ENCODE assay signal across 1 cellular context in genomic region chr12:110743571-110744093, GRCh38.
A peak's percentile ranks its signal among the peaks of the same experiment; 100 is the strongest.
TF ChIP-seq lines count a peak whose summit lies in the region.

No MANE protein-coding gene starts in this region.

TF ChIP-seq in HepG2, 621 proteins besides CTCF, POLR2A, EP300 and RAD21 (continued from another document):
- TF ChIP-seq, protein P1, sequence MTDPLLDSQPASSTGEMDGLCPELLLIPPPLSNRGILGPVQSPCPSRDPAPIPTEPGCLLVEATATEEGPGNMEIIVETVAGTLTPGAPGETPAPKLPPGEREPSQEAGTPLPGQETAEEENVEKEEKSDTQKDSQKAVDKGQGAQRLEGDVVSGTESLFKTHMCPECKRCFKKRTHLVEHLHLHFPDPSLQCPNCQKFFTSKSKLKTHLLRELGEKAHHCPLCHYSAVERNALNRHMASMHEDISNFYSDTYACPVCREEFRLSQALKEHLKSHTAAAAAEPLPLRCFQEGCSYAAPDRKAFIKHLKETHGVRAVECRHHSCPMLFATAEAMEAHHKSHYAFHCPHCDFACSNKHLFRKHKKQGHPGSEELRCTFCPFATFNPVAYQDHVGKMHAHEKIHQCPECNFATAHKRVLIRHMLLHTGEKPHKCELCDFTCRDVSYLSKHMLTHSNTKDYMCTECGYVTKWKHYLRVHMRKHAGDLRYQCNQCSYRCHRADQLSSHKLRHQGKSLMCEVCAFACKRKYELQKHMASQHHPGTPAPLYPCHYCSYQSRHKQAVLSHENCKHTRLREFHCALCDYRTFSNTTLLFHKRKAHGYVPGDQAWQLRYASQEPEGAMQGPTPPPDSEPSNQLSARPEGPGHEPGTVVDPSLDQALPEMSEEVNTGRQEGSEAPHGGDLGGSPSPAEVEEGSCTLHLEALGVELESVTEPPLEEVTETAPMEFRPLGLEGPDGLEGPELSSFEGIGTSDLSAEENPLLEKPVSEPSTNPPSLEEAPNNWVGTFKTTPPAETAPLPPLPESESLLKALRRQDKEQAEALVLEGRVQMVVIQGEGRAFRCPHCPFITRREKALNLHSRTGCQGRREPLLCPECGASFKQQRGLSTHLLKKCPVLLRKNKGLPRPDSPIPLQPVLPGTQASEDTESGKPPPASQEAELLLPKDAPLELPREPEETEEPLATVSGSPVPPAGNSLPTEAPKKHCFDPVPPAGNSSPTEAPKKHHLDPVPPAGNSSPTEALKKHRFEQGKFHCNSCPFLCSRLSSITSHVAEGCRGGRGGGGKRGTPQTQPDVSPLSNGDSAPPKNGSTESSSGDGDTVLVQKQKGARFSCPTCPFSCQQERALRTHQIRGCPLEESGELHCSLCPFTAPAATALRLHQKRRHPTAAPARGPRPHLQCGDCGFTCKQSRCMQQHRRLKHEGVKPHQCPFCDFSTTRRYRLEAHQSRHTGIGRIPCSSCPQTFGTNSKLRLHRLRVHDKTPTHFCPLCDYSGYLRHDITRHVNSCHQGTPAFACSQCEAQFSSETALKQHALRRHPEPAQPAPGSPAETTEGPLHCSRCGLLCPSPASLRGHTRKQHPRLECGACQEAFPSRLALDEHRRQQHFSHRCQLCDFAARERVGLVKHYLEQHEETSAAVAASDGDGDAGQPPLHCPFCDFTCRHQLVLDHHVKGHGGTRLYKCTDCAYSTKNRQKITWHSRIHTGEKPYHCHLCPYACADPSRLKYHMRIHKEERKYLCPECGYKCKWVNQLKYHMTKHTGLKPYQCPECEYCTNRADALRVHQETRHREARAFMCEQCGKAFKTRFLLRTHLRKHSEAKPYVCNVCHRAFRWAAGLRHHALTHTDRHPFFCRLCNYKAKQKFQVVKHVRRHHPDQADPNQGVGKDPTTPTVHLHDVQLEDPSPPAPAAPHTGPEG (CRISPR knock-in tag; IDR thresholded peaks at IDR 0.05), result 0 out of 2 replicates have a peak, but pooled peaks have one; percentile 41
- 0 out of 2 replicates have a peak, but pooled peaks have one; percentile 15 for TF ChIP-seq JUND (CRISPR knock-in tag; IDR thresholded peaks at IDR 0.05)
- TF ChIP-seq KMT2B (CRISPR knock-in tag; IDR thresholded peaks at IDR 0.05), result 0 out of 2 replicates have a peak, but pooled peaks have one; percentile 3
- TF ChIP-seq, protein P2, sequence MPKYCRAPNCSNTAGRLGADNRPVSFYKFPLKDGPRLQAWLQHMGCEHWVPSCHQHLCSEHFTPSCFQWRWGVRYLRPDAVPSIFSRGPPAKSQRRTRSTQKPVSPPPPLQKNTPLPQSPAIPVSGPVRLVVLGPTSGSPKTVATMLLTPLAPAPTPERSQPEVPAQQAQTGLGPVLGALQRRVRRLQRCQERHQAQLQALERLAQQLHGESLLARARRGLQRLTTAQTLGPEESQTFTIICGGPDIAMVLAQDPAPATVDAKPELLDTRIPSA (CRISPR knock-in tag; IDR thresholded peaks at IDR 0.05; ENCODE audit: borderline replicate concordance), result no peak
- no peak for TF ChIP-seq SIX4 (CRISPR knock-in tag; IDR thresholded peaks at IDR 0.05)
- TF ChIP-seq POGK (CRISPR knock-in tag; conservative IDR thresholded peaks at IDR 0.05), result no peak
- TF ChIP-seq TEAD2 (CRISPR knock-in tag; IDR thresholded peaks at IDR 0.05), result no peak
- no peak for TF ChIP-seq MXD3 (CRISPR knock-in tag; IDR thresholded peaks at IDR 0.05)
- peak; percentile 74 for TF ChIP-seq ZNF687 (CRISPR knock-in tag; IDR thresholded peaks at IDR 0.05)
- no peak for TF ChIP-seq ZGPAT (CRISPR knock-in tag; IDR thresholded peaks at IDR 0.05)
- TF ChIP-seq GABPA (IDR thresholded peaks at IDR 0.05; ENCODE audit: low read depth, low read length), result no peak
- TF ChIP-seq GABPA (CRISPR knock-in tag; IDR thresholded peaks at IDR 0.05; ENCODE audit: low read depth), result no peak
- no peak for TF ChIP-seq MEF2D (CRISPR knock-in tag; IDR thresholded peaks at IDR 0.05)
- TF ChIP-seq KAT8 (CRISPR knock-in tag; IDR thresholded peaks at IDR 0.05), result 0 out of 2 replicates have a peak, but pooled peaks have one; percentile 1
- no peak for TF ChIP-seq RFX1 (IDR thresholded peaks at IDR 0.05)
- peak; percentile 10; the same call in 1 of the 2 replicates for TF ChIP-seq FOXC1 (CRISPR knock-in tag; IDR thresholded peaks at IDR 0.05; ENCODE audit: borderline replicate concordance)
- no peak for TF ChIP-seq ZNF431 (CRISPR knock-in tag; IDR thresholded peaks at IDR 0.05; ENCODE audit: borderline replicate concordance, low read depth)
- TF ChIP-seq ZNF597 (CRISPR knock-in tag; IDR thresholded peaks at IDR 0.05), result no peak
- no peak for TF ChIP-seq ZNF563 (CRISPR knock-in tag; IDR thresholded peaks at IDR 0.05)
TF ChIP-seq in HepG2: peak in this region for 33.
